Comparison of ENCODE assay signal across 8 cellular contexts in the genomic region with DNA sequence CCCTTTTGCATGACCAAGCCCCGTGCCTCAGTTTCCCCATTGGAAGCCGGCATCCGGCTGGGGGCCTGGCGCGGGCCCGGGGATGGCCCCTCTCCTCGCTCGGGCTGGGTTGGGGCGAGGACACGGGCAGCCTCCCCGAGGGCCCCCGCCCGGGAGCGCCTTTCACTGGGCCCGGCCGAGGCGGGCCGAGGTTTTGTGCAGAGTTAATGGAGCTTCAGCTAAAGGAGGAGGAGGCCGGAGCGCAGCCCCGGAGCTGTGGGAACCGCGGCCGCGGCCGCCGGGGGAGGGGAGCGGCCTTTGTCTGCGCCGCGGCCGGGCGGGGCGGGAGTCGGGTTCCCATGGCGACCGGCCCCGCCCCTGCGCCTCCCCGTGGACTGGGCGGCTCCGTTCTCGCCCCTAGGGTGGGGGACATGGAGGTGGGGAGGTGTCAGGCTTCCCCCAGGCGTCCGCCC. TPM values are rescaled to one million over a fixed set of nuclear protein-coding genes. Genes with fewer than 3 reads are reported as not detected.
DNase-seq lines count a peak whose midpoint lies in the region; ATAC-seq lines count a peak whose summit lies in the region.

No MANE protein-coding gene starts in this region.

- DNase-seq in ELR (ENCODE audit: low read depth) (peak; percentile 65), LoVo (ENCODE audit: low spot score) (peak; percentile 67), T-helper 9 cell (peak; percentile 44), cerebellar cortex (ENCODE audit: low spot score) (peak; percentile 65), left lobe of liver (ENCODE audit: low spot score) (no peak)
- DNase-seq in stimulated activated CD8-positive, alpha-beta memory T cell treated with anti-CD3 and anti-CD28 coated beads, Interleukin-12 subunit alpha, Interleukin-12 subunit beta, amount 100 ng/mL, for 4 hours (ENCODE audit: low read depth) = peak; percentile 26

- ATAC-seq in left lobe of liver (peak; percentile 48), HG03097 (IDR thresholded peaks at IDR 0.05; ENCODE audit: low FRiP score, unreplicated experiment) (no peak), GM19351 (IDR thresholded peaks at IDR 0.05; ENCODE audit: unreplicated experiment) (no peak)

RNA-seq across cellular contexts. Expression of a gene that starts 1.4 kb away (rescaled TPM):
- 8.2 TPM for total RNA-seq in left lobe of liver

RNA-seq across cellular contexts. Expression of a gene that starts 10.1 kb away (rescaled TPM):
- total RNA-seq in left lobe of liver = 5.0 TPM

RNA-seq across cellular contexts. Expression of a gene that starts 20.5 kb away (rescaled TPM):
- 33.3 TPM for total RNA-seq in left lobe of liver

RNA-seq across cellular contexts. Expression of a gene that starts 26.7 kb away (rescaled TPM):
- 21.3 TPM for total RNA-seq in left lobe of liver

RNA-seq across cellular contexts. Expression of a gene that starts 35.9 kb away (rescaled TPM):
- total RNA-seq in left lobe of liver = 187 TPM
